Comparison of ENCODE assay signal across 26 cellular contexts in genomic region chr18:53193870-53194269, GRCh38.
"Had no signal": no experiment of that assay in that cellular context is flagged by ENCODE, and none has a peak within 500 bp of the region (broad histone marks: within the 10 kb centered on the region; RNA-seq: fewer than 3 reads in every experiment).

No MANE protein-coding gene starts in this region.

- H3K9me3 ChIP-seq: neutrophil, ovary, prostate gland, right lobe of liver, sigmoid colon, stomach, thoracic aorta, thyroid gland, tibial nerve, upper lobe of left lung, vagina had no signal

- ATAC-seq: naive thymus-derived CD4-positive, alpha-beta T cell; natural killer cell; right cardiac atrium; right lobe of liver; stimulated activated memory B cell treated with anti-CD40 and anti-IgM and Interleukin-4, amounts not matched to agents 10 μg/mL and 1 μg/mL and 100 μg/mL, for 72 hours; stimulated activated naive CD8-positive, alpha-beta T cell treated with anti-CD3 and anti-CD28 coated beads, Interleukin-15, Interleukin-2, amounts not matched to agents 100 U/mL and 50 U/mL, for 24 hours had no signal

- H3K27ac ChIP-seq: neutrophil, ovary, parathyroid adenoma, prostate gland, right lobe of liver, sigmoid colon, stomach, thoracic aorta, thyroid gland, tibial nerve, upper lobe of left lung, vagina had no signal

- H3K36me3 ChIP-seq: neutrophil, ovary, prostate gland, right lobe of liver, sigmoid colon, stomach, thoracic aorta, thyroid gland, tibial nerve, upper lobe of left lung, vagina had no signal

- H3K4me3 ChIP-seq: ovary, prostate gland, right lobe of liver, sigmoid colon, stomach, thoracic aorta, thyroid gland, tibial nerve, upper lobe of left lung, vagina had no signal

- H3K79me2 ChIP-seq: parathyroid adenoma had no signal

- H2AFZ ChIP-seq: parathyroid adenoma had no signal

- H3K27me3 ChIP-seq: neutrophil, ovary, right lobe of liver, sigmoid colon, stomach, thyroid gland, tibial nerve, upper lobe of left lung, vagina had no signal

- H3K9ac ChIP-seq: parathyroid adenoma had no signal

- H3K4me1 ChIP-seq: parathyroid adenoma, prostate gland, right lobe of liver, sigmoid colon, stomach, thyroid gland, tibial nerve, upper lobe of left lung, vagina had no signal

- DNase-seq: naive thymus-derived CD4-positive, alpha-beta T cell; natural killer cell; nucleus accumbens; ovary; posterior cingulate gyrus; right cardiac atrium; right lobe of liver; sigmoid colon; small intestine; stimulated activated CD4-positive, alpha-beta T cell treated with anti-CD3 and anti-CD28 coated beads, Interleukin-15, amount 100 ng/mL, for 24 hours; stimulated activated CD4-positive, alpha-beta T cell treated with anti-CD3 and anti-CD28 coated beads, Interleukin-4, amount 100 ng/mL, for 1 hour; stimulated activated CD4-positive, alpha-beta T cell treated with anti-CD3 and anti-CD28 coated beads, Interleukin-4, amount 100 ng/mL, for 4 hours; stimulated activated CD8-positive, alpha-beta memory T cell treated with anti-CD3 and anti-CD28 coated beads, Interleukin-4, amount 100 ng/mL, for 48 hours; stimulated activated naive CD4-positive, alpha-beta T cell; stimulated activated naive CD8-positive, alpha-beta T cell treated with anti-CD3 and anti-CD28 coated beads, Interleukin-15, Interleukin-2, amounts not matched to agents 100 U/mL and 50 U/mL, for 24 hours; stomach; thyroid gland; trophoblast cell; upper lobe of left lung had no signal
